8 cellular contexts compared by ENCODE assay signal in the genomic region with DNA sequence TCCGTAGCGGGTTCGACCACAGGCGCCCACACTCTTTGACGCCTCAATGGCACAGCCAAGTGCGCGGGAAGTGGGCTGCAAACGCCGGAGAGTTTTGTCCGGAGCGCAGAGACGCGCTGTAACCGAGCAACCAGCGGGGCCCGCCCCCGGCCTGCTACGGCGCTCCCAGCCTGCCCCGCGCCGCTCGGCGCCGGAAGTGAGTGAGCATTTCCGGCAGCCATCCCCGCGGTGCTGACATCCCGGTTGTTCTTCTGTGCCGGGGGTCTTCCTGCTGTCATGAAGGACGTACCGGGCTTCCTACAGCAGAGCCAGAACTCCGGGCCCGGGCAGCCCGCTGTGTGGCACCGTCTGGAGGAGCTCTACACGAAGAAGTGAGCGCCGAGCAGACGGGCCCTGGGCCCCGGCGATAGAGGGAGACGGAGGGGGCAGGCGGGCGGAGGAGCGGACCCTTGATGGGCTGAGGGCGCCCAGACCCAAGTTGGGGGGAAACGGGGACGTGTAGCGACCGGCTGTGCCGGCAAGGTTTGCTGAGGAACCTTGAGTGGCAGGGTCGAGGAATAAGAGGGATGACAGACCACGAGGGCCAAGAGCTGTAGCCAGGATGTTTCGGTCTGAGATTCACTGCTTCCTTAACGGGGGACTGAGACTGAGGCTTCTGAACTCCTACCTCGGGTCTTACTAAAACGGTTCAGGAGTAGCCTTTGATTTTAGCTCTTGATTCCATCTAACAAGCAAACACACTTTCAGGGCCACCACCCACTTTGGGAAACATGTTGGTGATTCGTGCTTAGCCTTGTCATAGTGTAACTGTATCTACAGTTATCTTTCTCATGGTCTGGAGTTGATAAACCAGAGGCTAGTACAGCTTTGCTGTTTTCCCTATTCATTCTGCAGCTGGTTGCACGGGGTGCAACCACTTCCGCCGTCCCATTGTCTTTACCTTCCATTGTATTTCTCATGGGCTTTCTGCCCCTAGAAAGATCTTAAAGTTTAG. TPM values are rescaled to one million over a fixed set of nuclear protein-coding genes. Genes with fewer than 3 reads are reported as not detected.
DNase-seq lines count a peak whose midpoint lies in the region; ATAC-seq, FAIRE-seq and TF ChIP-seq lines count a peak whose summit lies in the region.

A gene (plus strand): TSS at position 203 of the 994 bp plus-strand sequence. CDS start 74 bp downstream, at position 277.

- peak within 1 kb of the TSS; percentile 97 for H3K4me3 Mint-ChIP-seq in activated T-cell treated with anti-CD3 and anti-CD28 coated beads, Interleukin-2, amount 50 U/mL, for 4 hours

- H3K36me3 Mint-ChIP-seq in activated T-cell treated with anti-CD3 and anti-CD28 coated beads, Interleukin-2, amount 50 U/mL, for 4 hours (ENCODE audit: insufficient read depth), result peaks cover 27% of the 10 kb centered on the region

- FAIRE-seq in HTR-8/SVneo (lab: Jason Lieb, UNC), result peak; percentile 38

- H3K9me3 ChIP-seq in esophagus muscularis mucosa (no peaks in the 10 kb centered on the region), muscle layer of duodenum (ENCODE audit: control insufficient read depth in 1 of 2, low read length in 2 of 2) (no peaks in the 10 kb centered on the region)

- WGBS in esophagus muscularis mucosa, result 7% methylated on average over 13 of the region's 62 CpGs

- DNase-seq in Caki2 (ENCODE audit: low read depth) (no peak), HTR-8/SVneo (ENCODE audit: insufficient read length, low spot score) (peak; percentile 92), OCI-M1 (lab: John Stamatoyannopoulos, UW) (peak; percentile 93), esophagus muscularis mucosa (ENCODE audit: extremely low spot score) (peak; percentile 94)
- peak; percentile 82 for DNase-seq in activated T-cell treated with anti-CD3 and anti-CD28 coated beads, Interleukin-2, amount 50 U/mL, for 4 hours
- peak; percentile 66 to 88 for DNase-seq in stimulated activated CD8-positive, alpha-beta memory T cell treated with anti-CD3 and anti-CD28 coated beads, Interleukin-7, amount 100 ng/mL, for 4 hours (ENCODE audit: low read depth in 2 of 2)

- H3K27ac ChIP-seq in esophagus muscularis mucosa (replicated peaks in 1 of 4) (peak within 1 kb of the TSS; percentile 85 to 98 (median 96)), muscle layer of duodenum (ENCODE audit: low read length) (peak within 1 kb of the TSS; percentile 97)

- TF ChIP-seq CTCF in esophagus muscularis mucosa (IDR thresholded peaks at IDR 0.05), result no peak

- peak within 1 kb of the TSS; percentile 72 to 100 (median 96) for H3K4me3 ChIP-seq in esophagus muscularis mucosa
- H3K4me3 ChIP-seq in muscle layer of duodenum (ENCODE audit: low read depth in 1 of 2, low read length in 2 of 2), result peak within 1 kb of the TSS; percentile 70 to 94

- TF ChIP-seq EP300 in esophagus muscularis mucosa (IDR thresholded peaks at IDR 0.05), result no peak

- no peak for TF ChIP-seq POLR2A in esophagus muscularis mucosa (IDR thresholded peaks at IDR 0.05; ENCODE audit: low read depth)

- H3K4me1 ChIP-seq in esophagus muscularis mucosa (peaks cover 26 to 37% (median 33%) of the 10 kb centered on the region in 4 donors), muscle layer of duodenum (ENCODE audit: control insufficient read depth in 1 of 2, insufficient read depth in 2 of 2, low read length in 2 of 2) (peaks cover 8 to 23% of the 10 kb centered on the region in 2 donors)

- H3K36me3 ChIP-seq in esophagus muscularis mucosa (peaks cover 0 to 41% (median 24%) of the 10 kb centered on the region in 4 donors), muscle layer of duodenum (ENCODE audit: control insufficient read depth in 1 of 2, insufficient read depth in 2 of 2, low read length in 2 of 2) (peaks cover 18 to 26% of the 10 kb centered on the region in 2 donors)

- H3K9me3 Mint-ChIP-seq in activated T-cell treated with anti-CD3 and anti-CD28 coated beads, Interleukin-2, amount 50 U/mL, for 4 hours, result no peaks in the 10 kb centered on the region

- H3K27me3 Mint-ChIP-seq in activated T-cell treated with anti-CD3 and anti-CD28 coated beads, Interleukin-2, amount 50 U/mL, for 4 hours (ENCODE audit: low read depth), result no peaks in the 10 kb centered on the region

- peaks cover 50% of the 10 kb centered on the region for H3K4me1 Mint-ChIP-seq in activated T-cell treated with anti-CD3 and anti-CD28 coated beads, Interleukin-2, amount 50 U/mL, for 4 hours (ENCODE audit: low read depth)

- intact Hi-C loops in esophagus muscularis mucosa (cut with DNase I), result no loop called here

- ATAC-seq in GM19468 (IDR thresholded peaks at IDR 0.05; ENCODE audit: extremely low read depth, unreplicated experiment), result peak; percentile 64
- peak; percentile 82 to 85 for ATAC-seq in activated T-cell treated with anti-CD3 and anti-CD28 coated beads, Interleukin-2, amount 50 U/mL, for 4 hours

- in situ Hi-C loops in Caki2 (cut with HindIII; ENCODE audit: low pct_unique_long_range_greater_than_20kb, low sequenced_read_pairs), result no loop called here

- H3K27me3 ChIP-seq in esophagus muscularis mucosa (no peaks in the 10 kb centered on the region), muscle layer of duodenum (ENCODE audit: low read depth, low read length) (no peaks in the 10 kb centered on the region)

RNA-seq across cellular contexts. Expression of the gene that starts here (rescaled TPM):
- total RNA-seq in Caki2 (2014; rRNA removed; shearing (Covaris generic); ENCODE audit: low replicate concordance), result 97.7 and 117 TPM in 2 replicates
- 100 to 1,000 TPM; 348 to 399 (median 390) TPM for total RNA-seq in activated T-cell treated with anti-CD3 and anti-CD28 coated beads, Interleukin-2, amount 50 U/mL, for 4 hours
- 100 to 1,000 TPM in 1 of 4 donors, 10 to 100 TPM in 3; 86.4 to 124 (median 94.1) TPM for total RNA-seq in esophagus muscularis mucosa
